ENCODE assay signal across 12 cellular contexts in the genomic region with DNA sequence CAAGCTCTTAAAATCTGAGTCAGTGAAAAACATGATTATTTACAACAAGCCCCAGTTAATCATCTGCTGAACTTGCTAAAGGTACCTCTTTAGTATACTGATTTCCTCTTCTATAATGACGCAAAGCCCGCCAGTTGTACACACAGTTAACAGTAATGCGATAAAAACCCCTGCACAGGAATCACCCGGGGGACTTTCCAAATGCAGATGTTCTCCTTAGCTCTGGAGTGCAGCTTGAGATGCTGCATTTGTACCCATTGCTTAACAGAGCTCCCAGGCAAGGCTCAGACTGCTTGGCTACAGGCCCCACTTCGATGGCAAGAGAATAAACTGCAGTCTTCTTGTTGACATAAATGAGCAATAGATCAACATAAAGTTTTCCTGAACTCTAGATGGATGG.
DNase-seq lines count a peak whose midpoint lies in the region; ATAC-seq and TF ChIP-seq lines count a peak whose summit lies in the region.
"Had no signal": no experiment of that assay in that cellular context is flagged by ENCODE, and none has a peak within 500 bp of the region (broad histone marks: within the 10 kb centered on the region; RNA-seq: fewer than 3 reads in every experiment).

No MANE protein-coding gene starts in this region.

- no peak overlapping the region for H3K23ac ChIP-seq in mesenchymal stem cell (ENCODE audit: low read length in 2 of 2)

- peaks cover 45% of the 10 kb centered on the region for H3K4me1 ChIP-seq in BE2C
- peaks cover 4% of the 10 kb centered on the region for H3K4me1 ChIP-seq in mesenchymal stem cell (ENCODE audit: control insufficient read depth, insufficient read depth, low read depth, low read length)

- peak overlapping the region in 1 of 2 experiments; percentile 28 for H3K18ac ChIP-seq in mesenchymal stem cell (ENCODE audit: low read depth in 1 of 2, low read length in 2 of 2)

- H3K4me3 Mint-ChIP-seq in brain = no peak overlapping the region

- H2AK5ac ChIP-seq in mesenchymal stem cell (ENCODE audit: low read length, severe bottlenecking) = no peak overlapping the region

- H3K14ac ChIP-seq in mesenchymal stem cell (ENCODE audit: low read length in 2 of 2) = no peak overlapping the region

- peak overlapping the region in 4 of 5 experiments; percentile 0 to 70 (median 28) for H3K27ac Mint-ChIP-seq in brain

- no peaks in the 10 kb centered on the region for H3K9me3 Mint-ChIP-seq in brain

- no peaks in the 10 kb centered on the region for H3K36me3 ChIP-seq in BE2C
- no peaks in the 10 kb centered on the region for H3K36me3 ChIP-seq in mesenchymal stem cell (ENCODE audit: control insufficient read depth in 1 of 2, insufficient read depth in 2 of 2, low read depth in 1 of 2, low read length in 2 of 2)

- no peak overlapping the region for H2BK15ac ChIP-seq in mesenchymal stem cell (ENCODE audit: low read depth, poor library complexity, severe bottlenecking)

- H4K8ac ChIP-seq in mesenchymal stem cell (ENCODE audit: low read length) = no peak overlapping the region

- no peak overlapping the region for H2BK5ac ChIP-seq in mesenchymal stem cell (ENCODE audit: low read depth, low read length, poor library complexity, severe bottlenecking)

- no peak overlapping the region for H3K4me3 ChIP-seq in BE2C (ENCODE audit: low read depth, low read length)
- no peak overlapping the region for H3K4me3 ChIP-seq in mesenchymal stem cell (ENCODE audit: insufficient read depth in 1 of 2, low read depth in 1 of 2, low read length in 2 of 2)
- H3K4me3 ChIP-seq: PC-9 had no signal

- no peak overlapping the region for H3K27ac ChIP-seq in mesenchymal stem cell (ENCODE audit: low read length, poor library complexity, severe bottlenecking)
- H3K27ac ChIP-seq: PC-9 had no signal

- 3% methylated on average over 5 of the region's 5 CpGs for WGBS in mesenchymal stem cell

- no peaks in the 10 kb centered on the region for H3K36me3 Mint-ChIP-seq in brain

- H3K4ac ChIP-seq in mesenchymal stem cell (ENCODE audit: low read depth in 1 of 2, low read length in 2 of 2) = no peak overlapping the region

- no peak overlapping the region for H2AFZ ChIP-seq in mesenchymal stem cell (ENCODE audit: low read depth, low read length)
- H2AFZ ChIP-seq: PC-9 had no signal

- no peak overlapping the region for H2BK120ac ChIP-seq in mesenchymal stem cell (ENCODE audit: low read depth, low read length)

- H4K91ac ChIP-seq in mesenchymal stem cell (ENCODE audit: low read length) = no peak overlapping the region

- peaks cover 20% of the 10 kb centered on the region for H3K4me1 Mint-ChIP-seq in brain

- H3K79me1 ChIP-seq in mesenchymal stem cell (replicated peaks; ENCODE audit: low read length, poor library complexity, severe bottlenecking) = no peaks in the 10 kb centered on the region

- no peak for TF ChIP-seq CTCF in BE2C (IDR thresholded peaks at IDR 0.05; ENCODE audit: low read depth, low read length)
- TF ChIP-seq CTCF in brain (conservative IDR thresholded peaks at IDR 0.05) = no peak
- no peak for TF ChIP-seq CTCF in GM20000 (IDR thresholded peaks at IDR 0.05; ENCODE audit: extremely low read depth, missing control alignments)

- peak; percentile 56 for ATAC-seq in HG03354 (IDR thresholded peaks at IDR 0.05; ENCODE audit: poor library complexity, severe bottlenecking, unreplicated experiment)
- ATAC-seq in GM21423 (IDR thresholded peaks at IDR 0.05; ENCODE audit: unreplicated experiment) = no peak

- H3K27me3 Mint-ChIP-seq in brain = peaks cover 4% of the 10 kb centered on the region

- H3K9ac ChIP-seq in mesenchymal stem cell (ENCODE audit: low read length) = peak overlapping the region; percentile 49

- no peak overlapping the region for H2BK12ac ChIP-seq in mesenchymal stem cell (ENCODE audit: low read length in 2 of 2)

- H3K4me2 ChIP-seq in mesenchymal stem cell (ENCODE audit: low read length, poor library complexity, severe bottlenecking) = no peak overlapping the region
- H3K4me2 ChIP-seq: PC-9 had no signal

- H3K9me3 ChIP-seq in BE2C (no peaks in the 10 kb centered on the region), mesenchymal stem cell (ENCODE audit: control insufficient read depth, low read length) (no peaks in the 10 kb centered on the region)

- DNase-seq in BE2C (peak; percentile 51), mesenchymal stem cell (peak; percentile 93), GM20000 (ENCODE audit: low spot score) (no peak), Kasumi-1 (lab: John Stamatoyannopoulos, UW) (no peak)
- DNase-seq in activated naive CD4-positive, alpha-beta T cell treated with anti-CD3 and anti-CD28 coated beads, Interleukin-2, amount 50 U/mL, for 16 hours = no peak
- DNase-seq: GDM1; NCI-H1105; stimulated activated CD4-positive, alpha-beta T cell treated with anti-CD3 and anti-CD28 coated beads, Interleukin-4, amount 100 ng/mL, for 1 hour had no signal

- H3K27me3 ChIP-seq in BE2C (no peaks in the 10 kb centered on the region), mesenchymal stem cell (ENCODE audit: control insufficient read depth in 1 of 2, insufficient read depth in 1 of 2, low read length in 2 of 2) (no peaks in the 10 kb centered on the region)

Comparison
In these comparisons a context has a peak if more than half of its experiments do, and no peak if none do; other contexts are left out.
1. DNase-seq: peak in BE2C (single experiment) and mesenchymal stem cell (single experiment); none in GM20000 (single experiment), activated naive CD4-positive, alpha-beta T cell treated with anti-CD3 and anti-CD28 coated beads, Interleukin-2, amount 50 U/mL, for 16 hours (single experiment) and Kasumi-1 (0 of 2).